11 cellular contexts compared by ENCODE assay signal in the genomic region with DNA sequence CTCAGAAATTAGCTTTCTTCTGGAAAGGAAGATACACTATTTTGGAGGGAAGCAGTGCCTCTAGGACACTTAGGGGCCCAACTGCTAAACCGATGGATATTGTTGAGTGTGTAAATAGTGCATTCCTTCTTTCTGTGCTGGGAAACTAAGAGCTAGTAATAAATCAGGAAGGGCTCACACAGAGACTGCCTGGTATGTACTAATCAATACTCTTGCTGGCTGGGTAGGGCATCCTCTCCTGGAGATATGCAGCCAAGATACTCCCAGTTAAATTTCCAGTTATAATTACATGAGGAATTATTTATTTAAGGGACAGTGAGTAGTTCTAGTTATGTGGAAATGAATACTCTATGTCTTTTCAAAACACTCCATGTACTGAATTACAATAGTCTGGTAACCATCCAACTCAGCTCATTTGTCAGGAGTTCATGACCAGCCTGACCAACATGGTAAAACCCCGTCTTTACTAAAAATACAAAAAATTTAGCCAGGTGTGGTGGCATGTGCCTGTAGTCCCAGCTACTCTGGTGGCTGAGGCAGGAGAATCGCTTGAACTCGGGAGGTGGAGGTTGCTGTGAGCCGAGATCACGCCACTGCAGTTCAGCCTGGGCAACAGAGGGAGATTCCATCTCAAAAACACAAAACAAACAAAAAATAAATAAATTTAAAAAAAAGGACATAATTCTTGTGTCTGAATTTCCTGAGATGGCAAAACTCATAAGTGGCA.
DNase-seq lines count a peak whose midpoint lies in the region; ATAC-seq, FAIRE-seq and TF ChIP-seq lines count a peak whose summit lies in the region.
"Had no signal": no experiment of that assay in that cellular context is flagged by ENCODE, and none has a peak within 500 bp of the region (broad histone marks: within the 10 kb centered on the region; RNA-seq: fewer than 3 reads in every experiment).

No MANE protein-coding gene starts in this region.

- peaks cover 67% of the 10 kb centered on the region for H3K4me1 Mint-ChIP-seq in activated naive CD8-positive, alpha-beta T cell treated with anti-CD3 and anti-CD28 coated beads, Interleukin-2, amount 50 U/mL, for 24 hours

- no peaks in the 10 kb centered on the region for H4K20me1 ChIP-seq in smooth muscle cell (ENCODE audit: low read depth)

- no peaks in the 10 kb centered on the region for H3K27me3 ChIP-seq in A673 (replicated peaks; ENCODE audit: insufficient read depth, low read depth, low read length, poor library complexity)
- H3K27me3 ChIP-seq in smooth muscle cell (ENCODE audit: low read depth): no peaks in the 10 kb centered on the region

- H3K27ac Mint-ChIP-seq in activated naive CD8-positive, alpha-beta T cell treated with anti-CD3 and anti-CD28 coated beads, Interleukin-2, amount 50 U/mL, for 24 hours: peak overlapping the region; percentile 65

- H3K27me3 Mint-ChIP-seq in activated naive CD8-positive, alpha-beta T cell treated with anti-CD3 and anti-CD28 coated beads, Interleukin-2, amount 50 U/mL, for 24 hours: no peaks in the 10 kb centered on the region
- H3K27me3 Mint-ChIP-seq: naive thymus-derived CD8-positive, alpha-beta T cell had no signal

- POLR2A ChIA-PET in A673 (lab: Charles Lee; ENCODE audit: low non-redundant PET): interaction anchor here (1.3 to 1.4 kb wide), 2 partner anchors 81 to 679 kb away, joined by 4 read pairs; a partner anchor contains a TSS

- no peak overlapping the region for H3K4me3 Mint-ChIP-seq in activated naive CD8-positive, alpha-beta T cell treated with anti-CD3 and anti-CD28 coated beads, Interleukin-2, amount 50 U/mL, for 24 hours

- H3K9ac ChIP-seq in smooth muscle cell (ENCODE audit: low read depth): no peak overlapping the region

- H3K9me3 ChIP-seq in A673 (ENCODE audit: low read depth, low read length, poor library complexity, severe bottlenecking) (no peaks in the 10 kb centered on the region), smooth muscle cell (replicated peaks; ENCODE audit: low read depth) (no peaks in the 10 kb centered on the region)

- H3K79me2 ChIP-seq in smooth muscle cell (ENCODE audit: low read depth): no peaks in the 10 kb centered on the region

- ATAC-seq in activated naive CD8-positive, alpha-beta T cell treated with anti-CD3 and anti-CD28 coated beads, Interleukin-2, amount 50 U/mL, for 24 hours: no peak
- no peak for ATAC-seq in omental fat pad (ENCODE audit: low FRiP score)
- ATAC-seq: naive thymus-derived CD8-positive, alpha-beta T cell had no signal

- H3K4me1 ChIP-seq in A673 (ENCODE audit: insufficient read depth, low read length, poor library complexity, severe bottlenecking): peaks cover 22% of the 10 kb centered on the region
- H3K4me1 ChIP-seq in smooth muscle cell (ENCODE audit: low read depth): peaks cover 22% of the 10 kb centered on the region

- H2AFZ ChIP-seq in smooth muscle cell (ENCODE audit: low read depth): no peak overlapping the region

- DNase-seq in A673 (ENCODE audit: low spot score) (no peak), EL (peak; percentile 3), NCI-H146 treated with DMSO at 0.1 percent for 48 hours (lab: John Stamatoyannopoulos, UW; ENCODE audit: unreplicated experiment) (peak; percentile 45), smooth muscle cell (lab: John Stamatoyannopoulos, UW; ENCODE audit: unreplicated experiment) (no peak), omental fat pad (ENCODE audit: low spot score) (no peak), NCI-H1092 treated with DMSO at 0.1 percent for 48 hours (lab: John Stamatoyannopoulos, UW) (no peak), HTR-8/SVneo (ENCODE audit: insufficient read length, low spot score) (no peak)
- no peak for DNase-seq in activated naive CD8-positive, alpha-beta T cell treated with anti-CD3 and anti-CD28 coated beads, Interleukin-2, amount 50 U/mL, for 24 hours
- DNase-seq: naive thymus-derived CD8-positive, alpha-beta T cell; SHP77 treated with DMSO at 0.1 percent for 48 hours had no signal

- H3K9me3 Mint-ChIP-seq in activated naive CD8-positive, alpha-beta T cell treated with anti-CD3 and anti-CD28 coated beads, Interleukin-2, amount 50 U/mL, for 24 hours: no peaks in the 10 kb centered on the region

- TF ChIP-seq CTCF in A673 (conservative IDR thresholded peaks at IDR 0.05; ENCODE audit: low read depth, low read length) (no peak), smooth muscle cell (IDR thresholded peaks at IDR 0.05; ENCODE audit: borderline replicate concordance, insufficient read depth, poor library complexity, severe bottlenecking) (no peak), omental fat pad (IDR thresholded peaks at IDR 0.05) (no peak)

- CTCF ChIA-PET in A673 (lab: Charles Lee): no interaction called here

- H3F3A ChIP-seq in smooth muscle cell (ENCODE audit: low read depth): peaks cover 31% of the 10 kb centered on the region

- H3K4me3 ChIP-seq in A673 (ENCODE audit: low read depth, low read length, poor library complexity, severe bottlenecking) (no peak overlapping the region), smooth muscle cell (no peak overlapping the region)

- H3K36me3 ChIP-seq in A673 (ENCODE audit: insufficient read depth, low read length, poor library complexity, severe bottlenecking) (no peaks in the 10 kb centered on the region), smooth muscle cell (ENCODE audit: low read depth) (no peaks in the 10 kb centered on the region)

- intact Hi-C loops in A673 (cut with micrococcal nuclease; ENCODE audit: unreplicated experiment): loop anchor here (5.0 to 10.0 kb wide), 2 partner anchors 80 to 1767 kb away; a partner anchor contains a TSS

- H3K27ac ChIP-seq in A673 (ENCODE audit: low read depth, low read length, poor library complexity, severe bottlenecking): peak overlapping the region; percentile 79
- no peak overlapping the region for H3K27ac ChIP-seq in smooth muscle cell (ENCODE audit: low read depth)

- no TSS peak for BruUV-seq in A673 (replicated peaks; lab: Mats Ljungman, UMichigan)

- H3K36me3 Mint-ChIP-seq in activated naive CD8-positive, alpha-beta T cell treated with anti-CD3 and anti-CD28 coated beads, Interleukin-2, amount 50 U/mL, for 24 hours (ENCODE audit: low read depth): peaks cover 5% of the 10 kb centered on the region
- H3K36me3 Mint-ChIP-seq: naive thymus-derived CD8-positive, alpha-beta T cell had no signal

- FAIRE-seq in HTR-8/SVneo (lab: Jason Lieb, UNC): no peak
- FAIRE-seq: GM18507 had no signal

- WGBS in smooth muscle cell (ENCODE audit: low lambda C conversion rate): 56% methylated on average over 6 of the region's 6 CpGs

- no peak overlapping the region for H3K4me2 ChIP-seq in smooth muscle cell

Comparison
In these comparisons a context has a peak if more than half of its experiments do, and no peak if none do; other contexts are left out.
1. DNase-seq: peak in EL (single experiment) and NCI-H146 treated with DMSO at 0.1 percent for 48 hours (single experiment); none in A673 (single experiment), activated naive CD8-positive, alpha-beta T cell treated with anti-CD3 and anti-CD28 coated beads, Interleukin-2, amount 50 U/mL, for 24 hours (single experiment), smooth muscle cell (single experiment), omental fat pad (single experiment), NCI-H1092 treated with DMSO at 0.1 percent for 48 hours (single experiment) and HTR-8/SVneo (single experiment).